ENCODE assay signal across 21 cellular contexts in the genomic region with DNA sequence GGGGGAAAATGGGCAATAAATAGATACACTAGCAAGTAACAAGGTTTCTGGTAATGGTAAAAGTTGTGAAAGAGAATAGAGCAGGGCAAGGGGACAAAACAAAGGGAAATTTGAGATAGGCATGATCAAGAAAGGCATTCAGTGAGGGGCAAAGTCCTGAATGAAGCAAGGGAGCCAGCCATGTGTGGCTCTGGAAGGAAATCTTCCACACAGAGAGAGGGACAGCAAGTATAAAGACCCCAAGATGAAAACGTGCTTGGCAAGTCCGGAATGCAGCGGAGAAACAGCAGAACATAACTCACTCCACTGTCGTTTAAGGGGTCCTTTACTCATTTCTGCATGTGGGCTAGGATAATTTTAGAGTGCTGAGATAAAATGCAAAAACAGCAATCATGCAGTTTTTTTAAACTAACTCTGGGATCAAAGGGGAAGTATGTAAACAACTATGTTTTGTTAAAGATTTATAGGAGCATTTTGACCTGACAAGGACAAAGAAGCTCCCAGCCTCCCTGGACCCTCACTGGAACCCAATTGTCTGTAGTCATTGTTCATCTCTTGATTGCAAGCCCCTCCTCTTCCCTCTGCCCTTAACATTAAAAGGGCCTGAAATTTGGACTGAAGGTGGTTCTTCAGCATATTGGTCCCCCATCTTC.
"Had no signal": no experiment of that assay in that cellular context is flagged by ENCODE, and none has a peak within 500 bp of the region (broad histone marks: within the 10 kb centered on the region; RNA-seq: fewer than 3 reads in every experiment).

No MANE protein-coding gene starts in this region.

- H3K27ac Mint-ChIP-seq: activated naive CD8-positive, alpha-beta T cell treated with anti-CD3 and anti-CD28 coated beads for 36 hours; naive thymus-derived CD8-positive, alpha-beta T cell; T-helper 17 cell had no signal

- H3K36me3 ChIP-seq: breast epithelium, gastroesophageal sphincter, left lung, pancreas, thoracic aorta, upper lobe of left lung had no signal

- H3K4me3 ChIP-seq: breast epithelium, gastroesophageal sphincter, left lung, pancreas, thoracic aorta, upper lobe of left lung had no signal

- DNase-seq: activated CD4-positive, alpha-beta T cell treated with anti-CD3 and anti-CD28 coated beads for 4 hours; activated CD4-positive, alpha-beta T cell treated with anti-CD3 and anti-CD28 coated beads, Interleukin-2, amount 50 U/mL, for 48 hours; activated CD4-positive, CD25-positive, alpha-beta regulatory T cell; activated naive CD4-positive, alpha-beta T cell treated with Interleukin-2 at 50 U/mL for 16 hours; activated naive CD8-positive, alpha-beta T cell treated with anti-CD3 and anti-CD28 coated beads for 36 hours; activated T-cell treated with anti-CD3 and anti-CD28 coated beads, Interleukin-2, amount 50 U/mL, for 48 hours; effector memory CD4-positive, alpha-beta T cell; head of caudate nucleus; left lung; naive thymus-derived CD8-positive, alpha-beta T cell; pancreas; stimulated activated CD4-positive, alpha-beta T cell treated with anti-CD3 and anti-CD28 coated beads, Interleukin-4, amount 100 ng/mL, for 1 hour; stimulated activated naive CD4-positive, alpha-beta T cell treated with Interleukin-2 at 50 U/mL for 16 hours; SW 1271; T-helper 17 cell; upper lobe of left lung had no signal

- H3K9me3 ChIP-seq: breast epithelium, gastroesophageal sphincter, left lung, pancreas, thoracic aorta, upper lobe of left lung had no signal

- H3K9me3 Mint-ChIP-seq: activated naive CD8-positive, alpha-beta T cell treated with anti-CD3 and anti-CD28 coated beads for 36 hours; central memory CD8-positive, alpha-beta T cell; naive thymus-derived CD8-positive, alpha-beta T cell had no signal

- H3K4me3 Mint-ChIP-seq: activated naive CD8-positive, alpha-beta T cell treated with anti-CD3 and anti-CD28 coated beads for 36 hours; central memory CD8-positive, alpha-beta T cell; naive thymus-derived CD8-positive, alpha-beta T cell; T-helper 17 cell had no signal

- H3K36me3 Mint-ChIP-seq: activated naive CD8-positive, alpha-beta T cell treated with anti-CD3 and anti-CD28 coated beads for 36 hours had no signal

- H3K4me1 Mint-ChIP-seq: activated naive CD8-positive, alpha-beta T cell treated with anti-CD3 and anti-CD28 coated beads for 36 hours; central memory CD8-positive, alpha-beta T cell; naive thymus-derived CD8-positive, alpha-beta T cell had no signal

- H3K27me3 ChIP-seq: breast epithelium, gastroesophageal sphincter, left lung, pancreas, upper lobe of left lung had no signal

- H3K4me1 ChIP-seq: breast epithelium, gastroesophageal sphincter, left lung, pancreas, upper lobe of left lung had no signal

- H3K27ac ChIP-seq: breast epithelium, gastroesophageal sphincter, left lung, pancreas, thoracic aorta, upper lobe of left lung had no signal

- ATAC-seq: gastroesophageal sphincter; left lung; naive thymus-derived CD8-positive, alpha-beta T cell; sciatic nerve; T-helper 17 cell had no signal
